In genomic region chr5:87069974-87070608, GRCh38 we compare ENCODE assay signal across 8 cellular contexts.
DNase-seq lines count a peak whose midpoint lies in the region; ATAC-seq and TF ChIP-seq lines count a peak whose summit lies in the region.

No MANE protein-coding gene starts in this region.

- BruUV-seq in IMR-90 (replicated peaks; lab: Mats Ljungman, UMichigan): no TSS peak

- H3K56ac ChIP-seq in IMR-90 (ENCODE audit: extremely low read depth, insufficient read depth, low read length): no peak overlapping the region

- H3K9ac ChIP-seq in IMR-90 (ENCODE audit: low read depth, low read length): no peak overlapping the region

- H2BK120ac ChIP-seq in IMR-90 (ENCODE audit: low read depth, low read length): peak overlapping the region; percentile 62

- in situ Hi-C loops in IMR-90 (cut with MboI; ENCODE audit: low sequenced_read_pairs) (loop anchor here (5.0 kb wide), 1 partner anchor 332 kb away; no protein-coding TSS in a partner anchor), astrocyte of the cerebellum (cut with HindIII; ENCODE audit: low sequenced_read_pairs) (no loop called here)

- no peaks in the 10 kb centered on the region for H3K4me1 ChIP-seq in IMR-90 (ENCODE audit: control insufficient read depth, insufficient read depth, low read length)

- no CpG with 5 or more reads among the region's 3 CpGs for WGBS in IMR-90 (ENCODE audit: extremely low coverage in 2 of 2, insufficient read length in 1 of 2), 2 experiments

- ATAC-seq in GM19023 (IDR thresholded peaks at IDR 0.05; ENCODE audit: unreplicated experiment) (peak; percentile 60), IMR-90 (ENCODE audit: low read depth) (peak; percentile 92), left lobe of liver (peak; percentile 23)

- H3K9me3 ChIP-seq in IMR-90 (ENCODE audit: control insufficient read depth, insufficient read depth, low read length): no peaks in the 10 kb centered on the region

- H4K5ac ChIP-seq in IMR-90 (ENCODE audit: low read depth, low read length): no peak overlapping the region

- no peaks in the 10 kb centered on the region for H4K20me1 ChIP-seq in IMR-90 (ENCODE audit: insufficient read depth, low read length)

- TF ChIP-seq POLR2A in IMR-90 (IDR thresholded peaks at IDR 0.05; ENCODE audit: low read depth, low read length): no peak

- peak; percentile 29 for DNase-seq in BJ (ENCODE audit: low read depth)
- peak; percentile 77 for DNase-seq in IMR-90
- peak; percentile 60 for DNase-seq in astrocyte of the cerebellum (ENCODE audit: low read depth)
- DNase-seq in left lobe of liver (ENCODE audit: low spot score): no peak
- DNase-seq in stimulated activated CD4-positive, alpha-beta T cell treated with anti-CD3 and anti-CD28 coated beads, Interleukin-15, amount 100 ng/mL, for 24 hours: no peak
- no peak for DNase-seq in GOT3 (lab: John Stamatoyannopoulos, UW)
- DNase-seq in stimulated activated CD4-positive, alpha-beta T cell treated with anti-CD3 and anti-CD28 coated beads, Interleukin-4, amount 100 ng/mL, for 24 hours: no peak

- intact Hi-C loops in IMR-90 (cut with micrococcal nuclease): loop anchor here (1.0 to 5.0 kb wide), 5 partner anchors 127 to 330 kb away; partner anchors contain the start of gene RASA1

- H3K4me2 ChIP-seq in IMR-90 (ENCODE audit: low read depth, low read length): no peak overlapping the region; the same call in 1 of the 2 replicates

- CTCF ChIA-PET in BJ (lab: Yijun Ruan, JAX) (interaction anchor here (0.6 to 3.2 kb wide), 25 partner anchors 9 to 342 kb away, joined by 3 to 31 read pairs (median 3); no protein-coding TSS in a partner anchor), IMR-90 (lab: Yijun Ruan, JAX) (interaction anchor here (0.5 to 2.2 kb wide), 10 partner anchors 9 to 336 kb away, joined by 3 to 15 read pairs (median 4); partner anchors contain the start of gene RASA1)

- TF ChIP-seq RAD21 in IMR-90 (IDR thresholded peaks at IDR 0.05; ENCODE audit: low read length): peak; percentile 91

- no peak overlapping the region for H4K91ac ChIP-seq in IMR-90 (ENCODE audit: insufficient read depth, low read depth, low read length)

- no peak overlapping the region for H3K27ac ChIP-seq in IMR-90 (ENCODE audit: insufficient read depth, low read length)

- H2AFZ ChIP-seq in IMR-90 (replicated peaks; ENCODE audit: low read length, poor library complexity): no peak overlapping the region

- peak overlapping the region in 1 of 2 experiments; percentile 64; a peak in 3 of 4 replicates for H4K8ac ChIP-seq in IMR-90 (ENCODE audit: low read depth in 2 of 2, low read length in 2 of 2)

- H2BK15ac ChIP-seq in IMR-90 (ENCODE audit: low read depth, low read length): peak overlapping the region; percentile 47; the same call in 2 of the 3 replicates

- H2BK20ac ChIP-seq in IMR-90 (ENCODE audit: low read depth, low read length): peak overlapping the region; percentile 76; the same call in 1 of the 2 replicates

- POLR2A ChIA-PET in BJ (lab: Charles Lee): interaction anchor here (0.6 to 0.7 kb wide), 2 partner anchors 202 to 330 kb away, joined by 3 to 5 read pairs; no protein-coding TSS in a partner anchor
- POLR2A ChIA-PET in IMR-90 (lab: Charles Lee; ENCODE audit: unreplicated experiment): no interaction called here

- no peak overlapping the region for H2AK9ac ChIP-seq in IMR-90 (replicated peaks; ENCODE audit: low read depth, low read length, poor library complexity)

- H3K4me3 ChIP-seq in BJ (ENCODE audit: low read depth, low read length): no peak overlapping the region
- no peak overlapping the region for H3K4me3 ChIP-seq in IMR-90 (ENCODE audit: insufficient read depth, low read depth, low read length)
- H3K4me3 ChIP-seq in astrocyte of the cerebellum (ENCODE audit: low read depth, low read length): no peak overlapping the region

- no peak overlapping the region for H3K23ac ChIP-seq in IMR-90 (ENCODE audit: low read depth, low read length)

- no peak overlapping the region; the same call in 1 of the 2 replicates for H3K18ac ChIP-seq in IMR-90 (ENCODE audit: low read depth, low read length)

- peak overlapping the region; percentile 50; the same call in 1 of the 2 replicates for H2AK5ac ChIP-seq in IMR-90 (ENCODE audit: low read depth, low read length)

- peak overlapping the region; percentile 21 for H2BK5ac ChIP-seq in IMR-90 (ENCODE audit: low read depth, low read length, poor library complexity, severe bottlenecking)

- no peaks in the 10 kb centered on the region for H3K9me1 ChIP-seq in IMR-90 (ENCODE audit: insufficient read depth, low read length)

- H3K36me3 ChIP-seq in BJ (ENCODE audit: control insufficient read depth, insufficient read depth, low read length) (no peaks in the 10 kb centered on the region), IMR-90 (ENCODE audit: control insufficient read depth, insufficient read depth, low read length) (no peaks in the 10 kb centered on the region)

- dilution Hi-C loops in IMR-90 (cut with HindIII; ENCODE audit: low sequenced_read_pairs, unreplicated experiment): no loop called here

- peak overlapping the region; percentile 51; the same call in 1 of the 2 replicates for H3K4ac ChIP-seq in IMR-90 (ENCODE audit: low read depth, low read length)

- no peaks in the 10 kb centered on the region for H3K79me1 ChIP-seq in IMR-90 (ENCODE audit: low read depth in 1 of 2, low read length in 2 of 2)

- TF ChIP-seq CTCF in BJ (IDR thresholded peaks at IDR 0.05; ENCODE audit: insufficient read depth, low read depth, low read length) (peak; percentile 68), IMR-90 (conservative IDR thresholded peaks at IDR 0.05; ENCODE audit: low read depth, low read length) (peak; percentile 74), astrocyte of the cerebellum (IDR thresholded peaks at IDR 0.05; ENCODE audit: low read depth, low read length, missing control alignments) (peak; percentile 64)

- H3K27me3 ChIP-seq in BJ (ENCODE audit: control insufficient read depth, insufficient read depth, low read length) (no peaks in the 10 kb centered on the region), IMR-90 (ENCODE audit: control insufficient read depth, insufficient read depth, low read length) (no peaks in the 10 kb centered on the region)

- H3K14ac ChIP-seq in IMR-90 (replicated peaks; ENCODE audit: low read depth, low read length): 0 out of 2 replicates have a peak overlapping the region, but pooled peaks have one; percentile 16

TF ChIP-seq in IMR-90, 13 proteins besides CTCF, POLR2A, EP300 and RAD21:
- TF ChIP-seq SMC3 (IDR thresholded peaks at IDR 0.05; ENCODE audit: low read depth, low read length) (peak; percentile 82), RFX5 (IDR thresholded peaks at IDR 0.05; ENCODE audit: low read depth, low read length) (no peak)

Comparison
In these comparisons a context has a peak if more than half of its experiments do, and no peak if none do; other contexts are left out.
1. DNase-seq: peak in BJ (single experiment), IMR-90 (single experiment) and astrocyte of the cerebellum (single experiment); none in left lobe of liver (single experiment), stimulated activated CD4-positive, alpha-beta T cell treated with anti-CD3 and anti-CD28 coated beads, Interleukin-15, amount 100 ng/mL, for 24 hours (single experiment), GOT3 (single experiment) and stimulated activated CD4-positive, alpha-beta T cell treated with anti-CD3 and anti-CD28 coated beads, Interleukin-4, amount 100 ng/mL, for 24 hours (single experiment).
2. ATAC-seq: peak in every context shown above with its lines; median percentile 92 in IMR-90; 60 in GM19023; 23 in left lobe of liver.
3. Peak in every context shown above with its lines, with median percentiles within 50 percentile points of each other: CTCF ChIP-seq.